8 cellular contexts compared by ENCODE assay signal in the genomic region with DNA sequence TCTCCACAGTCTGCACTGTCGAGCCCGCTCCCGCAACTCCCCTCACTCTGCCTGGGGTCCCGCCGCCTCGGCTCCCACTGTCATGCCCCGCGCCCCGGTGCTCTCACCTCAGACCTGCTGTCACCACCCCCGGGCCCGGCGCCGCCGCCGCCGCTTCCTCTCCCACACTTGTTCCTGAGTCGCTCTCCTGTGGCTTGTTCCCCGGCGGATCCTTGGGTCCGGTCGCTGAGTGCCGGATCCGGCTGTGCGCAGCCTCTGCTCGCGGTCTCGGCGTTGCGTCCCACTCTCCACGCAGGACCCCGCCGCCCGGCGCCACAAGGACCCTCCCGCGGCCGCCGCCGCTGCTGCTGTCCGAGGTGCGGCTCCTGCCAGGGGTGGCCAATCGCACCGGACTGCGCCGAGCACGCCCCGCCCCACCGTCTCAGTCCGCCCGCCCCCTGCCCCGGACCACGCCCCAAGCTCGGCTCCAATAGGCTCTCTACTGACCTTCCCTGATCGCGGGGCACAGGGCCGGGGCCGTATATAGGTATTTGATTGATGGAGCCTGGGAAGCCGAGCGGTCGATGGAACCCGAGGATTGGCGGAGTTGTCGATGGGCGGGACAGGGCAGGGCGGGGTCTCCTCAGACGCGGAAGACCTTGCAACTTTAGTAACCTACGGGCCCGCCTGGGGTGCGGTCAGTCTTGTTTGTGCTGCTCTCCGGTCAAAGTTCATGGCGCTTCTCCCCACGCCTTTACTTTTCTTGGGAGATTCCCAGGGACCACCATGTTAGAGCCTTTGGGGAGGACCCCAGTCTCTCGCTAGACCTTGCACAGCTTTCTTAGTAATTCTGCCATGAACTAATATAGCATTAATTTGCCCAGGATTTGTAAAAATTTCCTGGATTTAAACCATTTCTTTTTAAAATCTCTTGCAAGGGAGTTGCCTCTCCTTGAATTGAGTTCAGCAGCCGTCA. TPM values are rescaled to one million over a fixed set of nuclear protein-coding genes. Genes with fewer than 3 reads are reported as not detected.
DNase-seq lines count a peak whose midpoint lies in the region; TF ChIP-seq lines count a peak whose summit lies in the region.

Gene TAOK3 (minus strand): TSS at position 367 of the 955 bp plus-strand sequence. CDS start 117,340 bp downstream, outside the sequence.

- DNase-seq in HAP-1 (ENCODE audit: low spot score in 2 of 2) (peak; percentile 98 to 99), MM.1S (peak; percentile 93), SIG-M5 (lab: John Stamatoyannopoulos, UW) (peak; percentile 97), activated gamma-delta T cell (lab: John Stamatoyannopoulos, UW) (peak; percentile 93), fibroblast of the conjunctiva (ENCODE audit: low read depth) (peak; percentile 97), stomach (peak; percentile 99)

- peak within 1 kb of the TSS; percentile 85 for H3K4me2 ChIP-seq in MM.1S (ENCODE audit: low read depth, low read length)
- H3K4me2 ChIP-seq in neural cell (ENCODE audit: low read length) = peak within 1 kb of the TSS; percentile 59

- H4K20me1 ChIP-seq in MM.1S (ENCODE audit: insufficient read depth, low read length) (no peaks in the 10 kb centered on the region), neural cell (ENCODE audit: insufficient read depth) (no peaks in the 10 kb centered on the region)

- TF ChIP-seq CTCF in MM.1S (IDR thresholded peaks at IDR 0.05; ENCODE audit: low read length) = no peak
- no peak for TF ChIP-seq CTCF in neural cell (IDR thresholded peaks at IDR 0.05; ENCODE audit: poor library complexity, severe bottlenecking)
- TF ChIP-seq CTCF in stomach (IDR thresholded peaks at IDR 0.05) = no peak

- H3K27ac ChIP-seq in MM.1S (ENCODE audit: low read length) = peak within 1 kb of the TSS; percentile 42; the same call in 1 of the 2 replicates
- H3K27ac ChIP-seq in neural cell (ENCODE audit: low read length) = no peak within 1 kb of the TSS
- H3K27ac ChIP-seq in stomach = peak within 1 kb of the TSS; percentile 86 to 95 (median 90)

- H3K9ac ChIP-seq in ES-I3 (ENCODE audit: low read depth, low read length) (peak within 1 kb of the TSS; percentile 94), MM.1S (ENCODE audit: low read length) (peak within 1 kb of the TSS; percentile 45; the same call in 1 of the 2 replicates), neural cell (ENCODE audit: low read length) (peak within 1 kb of the TSS; percentile 58)

- peak in 2 of 4 donors; percentile 65 to 67 for TF ChIP-seq POLR2A in stomach (IDR thresholded peaks at IDR 0.05)

- peaks cover 7% of the 10 kb centered on the region; the same call in 1 of the 2 replicates for H3F3A ChIP-seq in MM.1S (ENCODE audit: insufficient read depth, low read length)
- no peaks in the 10 kb centered on the region for H3F3A ChIP-seq in neural cell (ENCODE audit: insufficient read depth, low read length, poor library complexity, severe bottlenecking)

- H3K27me3 ChIP-seq in HAP-1 (ENCODE audit: low read depth) = no peaks in the 10 kb centered on the region
- no peaks in the 10 kb centered on the region for H3K27me3 ChIP-seq in MM.1S (replicated peaks; ENCODE audit: insufficient read depth, low read length)
- peaks cover 25% of the 10 kb centered on the region for H3K27me3 ChIP-seq in neural cell (ENCODE audit: insufficient read depth, low read depth, low read length)
- H3K27me3 ChIP-seq in stomach = no peaks in the 10 kb centered on the region

- 0 to 1% (median 1%) methylated on average over 50 to 75 of the region's 75 CpGs for whole genome bisulfite sequencing in stomach, 5 donors

- peak within 1 kb of the TSS; percentile 93 for H3K4me3 ChIP-seq in HAP-1
- H3K4me3 ChIP-seq in MM.1S (ENCODE audit: low read length) = peak within 1 kb of the TSS; percentile 66
- peak within 1 kb of the TSS; percentile 91 for H3K4me3 ChIP-seq in neural cell (ENCODE audit: low read length)
- H3K4me3 ChIP-seq in stomach = peak within 1 kb of the TSS; percentile 88 to 96 (median 92)

- TF ChIP-seq RAD21 in neural cell (conservative IDR thresholded peaks at IDR 0.05) = peak; percentile 46

- intact Hi-C loops in stomach (cut with DNase I; ENCODE audit: low total_unique reads) = loop anchor here (5.0 kb wide), 1 partner anchor 186 kb away; no protein-coding TSS in a partner anchor

- H2AFZ ChIP-seq in MM.1S (ENCODE audit: low read length) (peak within 1 kb of the TSS; percentile 65), neural cell (ENCODE audit: low read depth, low read length) (peak within 1 kb of the TSS; percentile 80)

- H3K36me3 ChIP-seq in ES-I3 (ENCODE audit: insufficient read depth, low read length) = no peaks in the 10 kb centered on the region
- no peaks in the 10 kb centered on the region for H3K36me3 ChIP-seq in HAP-1 (replicated peaks)
- no peaks in the 10 kb centered on the region for H3K36me3 ChIP-seq in MM.1S (replicated peaks; ENCODE audit: insufficient read depth, low read length)
- H3K36me3 ChIP-seq in neural cell (ENCODE audit: insufficient read depth, low read length) = no peaks in the 10 kb centered on the region
- no peaks in the 10 kb centered on the region for H3K36me3 ChIP-seq in stomach

- no peaks in the 10 kb centered on the region for H3K9me2 ChIP-seq in MM.1S (replicated peaks; ENCODE audit: insufficient read depth, low read length)
- no peaks in the 10 kb centered on the region for H3K9me2 ChIP-seq in neural cell (ENCODE audit: insufficient read depth, low read length)

- peaks cover 9% of the 10 kb centered on the region for H3K79me2 ChIP-seq in MM.1S (ENCODE audit: low read length)
- H3K79me2 ChIP-seq in neural cell (replicated peaks; ENCODE audit: insufficient read depth, low read length) = peaks cover 9% of the 10 kb centered on the region

- in situ Hi-C loops in HAP-1 (cut with MboI; ENCODE audit: low sequenced_read_pairs) = loop anchor here (10.0 kb wide), 2 partner anchors 198 to 238 kb away; partner anchors contain the start of gene PEBP1

- H3K9me3 ChIP-seq in ES-I3 (ENCODE audit: control insufficient read depth, insufficient read depth, low read length) (no peaks in the 10 kb centered on the region), HAP-1 (no peaks in the 10 kb centered on the region), MM.1S (replicated peaks; ENCODE audit: insufficient read depth, low read length) (no peaks in the 10 kb centered on the region), neural cell (ENCODE audit: low read length) (no peaks in the 10 kb centered on the region), stomach (no peaks in the 10 kb centered on the region)

- TF ChIP-seq EP300 in neural cell (conservative IDR thresholded peaks at IDR 0.05; ENCODE audit: poor library complexity, severe bottlenecking) (no peak), stomach (IDR thresholded peaks at IDR 0.05) (no peak)

- H3K4me1 ChIP-seq in ES-I3 (ENCODE audit: insufficient read depth, low read length) (peaks cover 8% of the 10 kb centered on the region), HAP-1 (peaks cover 38% of the 10 kb centered on the region), MM.1S (ENCODE audit: low read length) (no peaks in the 10 kb centered on the region), stomach (peaks cover 28 to 67% (median 52%) of the 10 kb centered on the region in 4 donors)

TF ChIP-seq in neural cell, 6 proteins besides CTCF, POLR2A, EP300 and RAD21:
- TF ChIP-seq SMC3 (conservative IDR thresholded peaks at IDR 0.05; ENCODE audit: poor library complexity) (peak; percentile 46), POLR2AphosphoS5 (IDR thresholded peaks at IDR 0.05) (peak; percentile 52), TAF1 (IDR thresholded peaks at IDR 0.05; ENCODE audit: low read depth) (no peak), MXI1 (conservative IDR thresholded peaks at IDR 0.05; ENCODE audit: poor library complexity, severe bottlenecking) (peak; percentile 74), EZH2 (IDR thresholded peaks at IDR 0.05; ENCODE audit: borderline replicate concordance, insufficient read depth, low read length, poor library complexity, severe bottlenecking) (no peak)

RNA-seq across cellular contexts. Expression of gene TAOK3, which starts in this region (rescaled TPM):
- polyA plus RNA-seq in neural cell = 139 and 148 TPM in 2 replicates
- polyA minus RNA-seq in neural cell = 90.3 and 108 TPM in 2 replicates
- total RNA-seq in stomach = 100 to 1,000 TPM in 1 of 5 donors, 10 to 100 TPM in 4; 14.2 to 131 (median 49.4) TPM
- 10 to 100 TPM in 2 of 3 donors, 1 to 10 TPM in 1; 7.5 to 12.3 (median 11.6) TPM for polyA plus RNA-seq in stomach

Comparison
In these comparisons a context has a peak if more than half of its experiments do, and no peak if none do; other contexts are left out.
1. RNA of gene TAOK3 (polyA plus RNA-seq): 139 to 148 TPM in neural cell; 7.5 to 12.3 TPM in stomach; every median in the first group is over 10 times any median in the second.
2. Peak in every context shown above with its lines, with median percentiles within 50 percentile points of each other: H3K9ac ChIP-seq, DNase-seq and H3K4me3 ChIP-seq.